11 cellular contexts compared by ENCODE assay signal in genomic region chr9:133251221-133251620, GRCh38. TPM values are rescaled to one million over a fixed set of nuclear protein-coding genes. Genes with fewer than 3 reads are reported as not detected.
"Had no signal": no experiment of that assay in that cellular context is flagged by ENCODE, and none has a peak within 500 bp of the region (broad histone marks: within the 10 kb centered on the region; RNA-seq: fewer than 3 reads in every experiment).

No MANE protein-coding gene starts in this region.

RNA-seq across cellular contexts. Expression of gene ABO, which starts 23.8 kb away (rescaled TPM):
- total RNA-seq: activated CD8-positive, alpha-beta T cell treated with anti-CD3 and anti-CD28 coated beads for 36 hours; activated naive CD8-positive, alpha-beta T cell treated with anti-CD3 and anti-CD28 coated beads for 36 hours; activated T-cell treated with anti-CD3 and anti-CD28 coated beads, Interleukin-2, amount 50 U/mL, for 72 hours; IMR-90; LHCN-M2; M059J; SJCRH30 had no signal
- polyA plus RNA-seq: IMR-90, SK-N-SH had no signal

RNA-seq across cellular contexts. Expression of gene OBP2B, which starts 42.2 kb away (rescaled TPM):
- total RNA-seq: activated CD8-positive, alpha-beta T cell treated with anti-CD3 and anti-CD28 coated beads for 36 hours; activated naive CD8-positive, alpha-beta T cell treated with anti-CD3 and anti-CD28 coated beads for 36 hours; activated T-cell treated with anti-CD3 and anti-CD28 coated beads, Interleukin-2, amount 50 U/mL, for 72 hours; activated T-helper 2 cell treated with anti-CD3 and anti-CD28 coated beads, Interferon-gamma antibody, Interleukin-2, Interleukin-4, amounts not matched to agents 10 μg/mL and 5 μg/mL and 100 μg/mL, durations not matched to agents 14 hours and 24 hours and 36 hours; IMR-90; LHCN-M2; M059J; Right ventricle myocardium superior; SJCRH30 had no signal
- polyA plus RNA-seq: adipose tissue, IMR-90, SK-N-SH had no signal
